9 cellular contexts compared by ENCODE assay signal in the genomic region with DNA sequence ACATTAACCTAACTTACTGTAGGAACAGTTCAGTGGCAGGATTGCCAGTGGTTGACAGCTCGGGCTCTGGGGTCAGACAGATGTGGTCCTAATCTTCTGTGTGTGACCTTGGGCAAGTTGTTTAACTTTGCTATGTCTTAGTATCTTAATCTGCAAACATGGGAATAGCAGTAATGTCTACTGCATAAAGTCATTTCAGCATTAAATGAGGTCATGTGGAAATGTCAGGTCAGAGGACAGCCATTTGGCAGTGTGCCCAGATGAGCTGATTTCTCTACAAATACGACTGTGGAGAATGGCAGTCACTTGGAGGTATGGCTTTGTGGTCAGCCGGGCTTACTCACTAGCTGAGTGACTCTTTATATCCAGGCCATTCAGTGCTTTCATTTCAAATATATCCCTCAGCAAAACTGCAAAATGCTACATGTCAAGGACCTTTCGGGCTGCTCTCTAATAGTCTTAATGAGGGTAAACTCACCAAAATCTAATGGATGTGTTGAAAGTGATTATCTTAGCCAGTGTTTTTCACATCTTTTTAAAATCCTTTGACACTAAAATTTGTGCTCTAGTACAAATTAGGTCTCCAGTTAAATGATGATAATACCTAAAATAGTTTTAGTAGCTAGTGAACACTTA.
DNase-seq lines count a peak whose midpoint lies in the region; ATAC-seq, FAIRE-seq and TF ChIP-seq lines count a peak whose summit lies in the region.
"Had no signal": no experiment of that assay in that cellular context is flagged by ENCODE, and none has a peak within 500 bp of the region (broad histone marks: within the 10 kb centered on the region; RNA-seq: fewer than 3 reads in every experiment).

No MANE protein-coding gene starts in this region.

- no peaks in the 10 kb centered on the region for H3K9me1 ChIP-seq in keratinocyte (ENCODE audit: control insufficient read depth, extremely low read depth, insufficient read depth, low read length)

- peak in 4 of 5 donors; percentile 17 to 63 (median 27) for DNase-seq in CD4-positive, alpha-beta memory T cell
- DNase-seq in RPMI8226 (peak; percentile 98), amniotic epithelial cell (ENCODE audit: low read depth) (peak; percentile 90), keratinocyte (ENCODE audit: low read depth, low spot score) (peak; percentile 36), endodermal cell (no peak)
- peak; percentile 9 to 14 for DNase-seq in stimulated activated CD8-positive, alpha-beta memory T cell treated with anti-CD3 and anti-CD28 coated beads, Interleukin-7, amount 100 ng/mL, for 1 hour (ENCODE audit: low read depth in 2 of 2)

- H3K4me2 ChIP-seq in keratinocyte (ENCODE audit: control insufficient read depth, extremely low read depth, insufficient read depth, low read depth, low read length) = no peak overlapping the region

- ATAC-seq in GM19397 (IDR thresholded peaks at IDR 0.05; ENCODE audit: unreplicated experiment) (peak; percentile 73), HG03457 (IDR thresholded peaks at IDR 0.05; ENCODE audit: unreplicated experiment) (peak; percentile 89)

- FAIRE-seq in keratinocyte (lab: Jason Lieb, UNC) = peak; percentile 69

- TF ChIP-seq CTCF in keratinocyte (optimal IDR thresholded peaks at IDR 0.05 in 1 of 3, IDR thresholded peaks at IDR 0.05 in 1 of 3, conservative IDR thresholded peaks at IDR 0.05 in 1 of 3; ENCODE audit: extremely low read depth in 1 of 3, insufficient read depth in 2 of 3, low read length in 3 of 3) (no peak), endodermal cell (conservative IDR thresholded peaks at IDR 0.05) (no peak)

- WGBS in endodermal cell (ENCODE audit: insufficient coverage in 1 of 2, insufficient read length in 1 of 2), 2 experiments = 86 to 95% methylated on average over 2 to 4 of the region's 4 CpGs

- dilution Hi-C loops in keratinocyte (cut with MboI; ENCODE audit: extremely low pct_ligation_motif_present, low sequenced_read_pairs) = no loop called here

- no peak overlapping the region for H2AFZ ChIP-seq in keratinocyte (ENCODE audit: control insufficient read depth, low read length)

- no peaks in the 10 kb centered on the region for H3K9me3 Mint-ChIP-seq in CD4-positive, alpha-beta memory T cell
- H3K9me3 Mint-ChIP-seq in endodermal cell = no peaks in the 10 kb centered on the region

- H3K9me3 ChIP-seq in CD4-positive, alpha-beta memory T cell (ENCODE audit: control insufficient read depth in 1 of 2, low read length in 2 of 2) = no peaks in the 10 kb centered on the region
- H3K9me3 ChIP-seq in keratinocyte (ENCODE audit: control insufficient read depth, low read depth, low read length) (no peaks in the 10 kb centered on the region), endodermal cell (ENCODE audit: control insufficient read depth, low read length) (no peaks in the 10 kb centered on the region)
- H3K9me3 ChIP-seq: neutrophil had no signal

- no peak overlapping the region for H3K27ac ChIP-seq in CD4-positive, alpha-beta memory T cell (ENCODE audit: low read depth, low read length)
- H3K27ac ChIP-seq in keratinocyte (ENCODE audit: control insufficient read depth, insufficient read depth, low read length) (no peak overlapping the region), endodermal cell (ENCODE audit: low read depth, low read length) (no peak overlapping the region)
- H3K27ac ChIP-seq: neutrophil had no signal

- CTCF ChIA-PET in CD4-positive, alpha-beta memory T cell (lab: Charles Lee; ENCODE audit: partially characterized antibody) = interaction anchor here (1.0 to 16.7 kb wide), 7 partner anchors 9 to 260 kb away, joined by 3 to 406 read pairs (median 17); no protein-coding TSS in a partner anchor

- peaks cover 2% of the 10 kb centered on the region for H4K20me1 ChIP-seq in keratinocyte (ENCODE audit: control insufficient read depth, extremely low read depth, insufficient read depth, low read length)

- H3K4me3 Mint-ChIP-seq in CD4-positive, alpha-beta memory T cell = no peak overlapping the region
- H3K4me3 Mint-ChIP-seq in endodermal cell = no peak overlapping the region

- H3K27ac Mint-ChIP-seq in CD4-positive, alpha-beta memory T cell = no peak overlapping the region
- no peak overlapping the region for H3K27ac Mint-ChIP-seq in endodermal cell

- H3K4me3 ChIP-seq in CD4-positive, alpha-beta memory T cell (ENCODE audit: low read length in 2 of 2) = no peak overlapping the region
- H3K4me3 ChIP-seq in keratinocyte (ENCODE audit: control insufficient read depth in 2 of 3, extremely low read depth in 1 of 3, insufficient read depth in 2 of 3, low read depth in 1 of 3, low read length in 3 of 3) (no peak overlapping the region), endodermal cell (ENCODE audit: low read length) (no peak overlapping the region)

- peaks cover 0 to 4% (median 2%) of the 10 kb centered on the region in 4 donors for H3K4me1 Mint-ChIP-seq in CD4-positive, alpha-beta memory T cell
- peaks cover 35% of the 10 kb centered on the region for H3K4me1 Mint-ChIP-seq in endodermal cell

- POLR2A ChIA-PET in CD4-positive, alpha-beta memory T cell (lab: Charles Lee; ENCODE audit: partially characterized antibody) = no interaction called here

- no peaks in the 10 kb centered on the region for H3K36me3 Mint-ChIP-seq in CD4-positive, alpha-beta memory T cell
- no peaks in the 10 kb centered on the region for H3K36me3 Mint-ChIP-seq in endodermal cell (ENCODE audit: low read depth)

- H3K79me2 ChIP-seq in keratinocyte (ENCODE audit: control insufficient read depth, insufficient read depth, low read length) = no peaks in the 10 kb centered on the region

- H3K27me3 ChIP-seq in CD4-positive, alpha-beta memory T cell (ENCODE audit: insufficient read depth, low read length) = no peaks in the 10 kb centered on the region
- H3K27me3 ChIP-seq in keratinocyte (ENCODE audit: control insufficient read depth, extremely low read depth, insufficient read depth, low read length) (no peaks in the 10 kb centered on the region), endodermal cell (ENCODE audit: control insufficient read depth, insufficient read depth, low read length, poor library complexity, severe bottlenecking) (peaks cover 8% of the 10 kb centered on the region)
- H3K27me3 ChIP-seq: neutrophil had no signal

- intact Hi-C loops in CD4-positive, alpha-beta memory T cell (cut with micrococcal nuclease) = no loop called here

- no peak overlapping the region for H3K9ac ChIP-seq in keratinocyte (ENCODE audit: control insufficient read depth, extremely low read depth, insufficient read depth, low read length)
- H3K9ac ChIP-seq in endodermal cell (ENCODE audit: extremely low read depth, low read length, poor library complexity, severe bottlenecking) = no peak overlapping the region

- H3K27me3 Mint-ChIP-seq in CD4-positive, alpha-beta memory T cell = no peaks in the 10 kb centered on the region
- H3K27me3 Mint-ChIP-seq in endodermal cell (ENCODE audit: insufficient read depth) = no peaks in the 10 kb centered on the region

- no peaks in the 10 kb centered on the region for H3K4me1 ChIP-seq in CD4-positive, alpha-beta memory T cell (ENCODE audit: insufficient read depth, low read length)
- H3K4me1 ChIP-seq in keratinocyte (ENCODE audit: control insufficient read depth, extremely low read depth, insufficient read depth, low read length) = peaks cover 7% of the 10 kb centered on the region
- H3K4me1 ChIP-seq in endodermal cell (ENCODE audit: control insufficient read depth, insufficient read depth, low read length) = no peaks in the 10 kb centered on the region

- H3K36me3 ChIP-seq in CD4-positive, alpha-beta memory T cell (ENCODE audit: insufficient read depth, low read length) = no peaks in the 10 kb centered on the region
- H3K36me3 ChIP-seq in keratinocyte (ENCODE audit: control insufficient read depth in 2 of 2, extremely low read depth in 1 of 2, insufficient read depth in 2 of 2, low read length in 2 of 2) (no peaks in the 10 kb centered on the region), endodermal cell (ENCODE audit: control insufficient read depth, insufficient read depth, low read length) (no peaks in the 10 kb centered on the region)
- H3K36me3 ChIP-seq: neutrophil had no signal
